8 cellular contexts compared by ENCODE assay signal in the genomic region with DNA sequence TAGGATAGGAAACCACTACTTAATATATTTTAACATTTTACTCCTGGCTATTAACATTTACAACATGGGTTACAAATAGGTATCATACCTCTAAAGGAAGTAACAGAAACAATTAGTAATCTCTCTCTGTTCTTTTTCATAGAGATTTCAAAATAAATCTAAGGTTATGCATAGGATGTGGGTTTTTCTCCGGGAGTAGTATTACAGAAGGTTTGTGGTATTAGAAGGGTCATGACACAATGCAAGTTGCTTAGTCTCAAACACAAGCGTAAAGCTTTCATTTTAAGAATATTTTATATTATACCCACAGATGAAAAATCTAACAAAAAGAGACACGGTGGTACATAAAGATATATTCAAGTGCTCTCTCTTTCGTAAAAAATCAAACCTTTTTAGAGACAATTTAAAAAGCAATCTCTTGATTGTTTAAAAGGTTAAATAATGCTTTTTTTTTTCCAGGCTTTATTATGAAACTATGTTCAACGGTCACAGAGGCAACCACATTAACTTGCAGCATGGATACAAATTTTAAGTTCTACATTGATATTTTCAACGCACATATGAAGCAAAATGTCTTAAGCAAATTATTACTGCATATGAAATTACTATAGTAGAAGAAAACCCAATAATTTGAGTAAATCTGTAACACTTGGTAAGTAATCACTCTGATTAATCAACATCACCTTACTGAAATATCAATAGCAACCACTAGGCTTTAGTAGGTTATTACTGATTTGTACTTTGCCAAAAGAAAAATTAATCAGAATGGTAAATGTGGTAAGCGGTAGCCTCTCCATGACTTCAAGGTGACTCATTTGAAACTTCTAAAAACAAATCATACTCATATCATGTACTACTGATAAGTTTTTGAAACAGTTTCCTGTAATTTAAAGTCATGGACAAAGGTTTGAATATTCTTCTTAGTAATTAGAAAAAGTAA.
A peak's percentile ranks its signal among the peaks of the same experiment; 100 is the strongest.
DNase-seq lines count a peak whose midpoint lies in the region; ATAC-seq lines count a peak whose summit lies in the region.

No MANE protein-coding gene starts in this region.

- peak; percentile 11 for DNase-seq in AG08396 (ENCODE audit: low spot score)
- DNase-seq in activated CD4-positive, alpha-beta memory T cell treated with anti-CD3 and anti-CD28 coated beads, Interleukin-2, amount 10 ng/mL, durations not matched to agents 7 days and 5 days = no peak
- DNase-seq in naive thymus-derived CD8-positive, alpha-beta T cell = peak in 4 of 10 donors; percentile 22 to 80 (median 70)
- no peak for DNase-seq in epidermal melanocyte (ENCODE audit: insufficient read length, low spot score)
- no peak for DNase-seq in NCI-H2227 treated with DMSO at 0.1 percent for 48 hours (lab: John Stamatoyannopoulos, UW)
- no peak for DNase-seq in NCI-H524 (lab: John Stamatoyannopoulos, UW)

- POLR2A ChIA-PET in activated CD4-positive, alpha-beta memory T cell treated with anti-CD3 and anti-CD28 coated beads, Interleukin-2, amount 10 ng/mL, durations not matched to agents 7 days and 5 days (lab: Charles Lee) = interaction anchor here (0.7 to 10.8 kb wide), 12 partner anchors 10 to 289 kb away, joined by 3 to 233 read pairs (median 4); partner anchors contain the start of gene GFI1
- POLR2A ChIA-PET in naive thymus-derived CD8-positive, alpha-beta T cell (lab: Charles Lee) = interaction anchor here (0.6 to 2.1 kb wide), 8 partner anchors 20 to 1021 kb away, joined by 3 to 11 read pairs (median 4); partner anchors contain the start of gene GFI1

- ATAC-seq in GM19324 (IDR thresholded peaks at IDR 0.05; ENCODE audit: low FRiP score, unreplicated experiment) (peak; percentile 51), HG03175 (IDR thresholded peaks at IDR 0.05; ENCODE audit: unreplicated experiment) (peak; percentile 84)
- ATAC-seq in naive thymus-derived CD8-positive, alpha-beta T cell = peak; percentile 96 to 99

- no peaks in the 10 kb centered on the region for H3K27me3 Mint-ChIP-seq in activated CD4-positive, alpha-beta memory T cell treated with anti-CD3 and anti-CD28 coated beads, Interleukin-2, amount 10 ng/mL, durations not matched to agents 7 days and 5 days
- H3K27me3 Mint-ChIP-seq in naive thymus-derived CD8-positive, alpha-beta T cell = no peaks in the 10 kb centered on the region

- H3K4me3 Mint-ChIP-seq in activated CD4-positive, alpha-beta memory T cell treated with anti-CD3 and anti-CD28 coated beads, Interleukin-2, amount 10 ng/mL, durations not matched to agents 7 days and 5 days = peak overlapping the region; percentile 67
- H3K4me3 Mint-ChIP-seq in naive thymus-derived CD8-positive, alpha-beta T cell = peak overlapping the region; percentile 3 to 78 (median 68)

- H3K9me3 Mint-ChIP-seq in activated CD4-positive, alpha-beta memory T cell treated with anti-CD3 and anti-CD28 coated beads, Interleukin-2, amount 10 ng/mL, durations not matched to agents 7 days and 5 days = peaks cover 4% of the 10 kb centered on the region
- H3K9me3 Mint-ChIP-seq in naive thymus-derived CD8-positive, alpha-beta T cell = peaks cover 0 to 5% (median 0%) of the 10 kb centered on the region in 9 donors

- peaks cover 17% of the 10 kb centered on the region for H3K36me3 Mint-ChIP-seq in activated CD4-positive, alpha-beta memory T cell treated with anti-CD3 and anti-CD28 coated beads, Interleukin-2, amount 10 ng/mL, durations not matched to agents 7 days and 5 days (ENCODE audit: low read depth)
- no peaks in the 10 kb centered on the region for H3K36me3 Mint-ChIP-seq in naive thymus-derived CD8-positive, alpha-beta T cell

- H3K27ac Mint-ChIP-seq in activated CD4-positive, alpha-beta memory T cell treated with anti-CD3 and anti-CD28 coated beads, Interleukin-2, amount 10 ng/mL, durations not matched to agents 7 days and 5 days = peak overlapping the region; percentile 92
- peak overlapping the region; percentile 5 to 93 (median 72) for H3K27ac Mint-ChIP-seq in naive thymus-derived CD8-positive, alpha-beta T cell

- peaks cover 62% of the 10 kb centered on the region for H3K4me1 Mint-ChIP-seq in activated CD4-positive, alpha-beta memory T cell treated with anti-CD3 and anti-CD28 coated beads, Interleukin-2, amount 10 ng/mL, durations not matched to agents 7 days and 5 days
- peaks cover 11 to 49% (median 36%) of the 10 kb centered on the region in 4 donors for H3K4me1 Mint-ChIP-seq in naive thymus-derived CD8-positive, alpha-beta T cell

- CTCF ChIA-PET in activated CD4-positive, alpha-beta memory T cell treated with anti-CD3 and anti-CD28 coated beads, Interleukin-2, amount 10 ng/mL, durations not matched to agents 7 days and 5 days (lab: Charles Lee) = interaction anchor here (0.7 to 1.4 kb wide), 8 partner anchors 13 to 261 kb away, joined by 3 to 11 read pairs (median 3); partner anchors contain the start of gene GFI1
